ENCODE assay signal across 21 cellular contexts in genomic region chr1:2783069-2783434, GRCh38.
"Had no signal": no experiment of that assay in that cellular context is flagged by ENCODE, and none has a peak within 500 bp of the region (broad histone marks: within the 10 kb centered on the region; RNA-seq: fewer than 3 reads in every experiment).

No MANE protein-coding gene starts in this region.

- H3K36me3 Mint-ChIP-seq: activated naive CD8-positive, alpha-beta T cell treated with anti-CD3 and anti-CD28 coated beads, Interleukin-2, amount 10 ng/mL, durations not matched to agents 7 days and 5 days; type B pancreatic cell had no signal

- H3K27me3 Mint-ChIP-seq: type B pancreatic cell had no signal

- H3K4me3 ChIP-seq: gastroesophageal sphincter, thoracic aorta had no signal

- H3K4me3 Mint-ChIP-seq: activated CD4-positive, alpha-beta T cell treated with anti-CD3 and anti-CD28 coated beads, Interleukin-2, amount 10 ng/mL, durations not matched to agents 24 days and 14 days; activated CD8-positive, alpha-beta T cell treated with anti-CD3 and anti-CD28 coated beads, Interleukin-2, amount 10 ng/mL, durations not matched to agents 7 days and 5 days; activated naive CD8-positive, alpha-beta T cell treated with anti-CD3 and anti-CD28 coated beads, Interleukin-2, amount 10 ng/mL, durations not matched to agents 7 days and 5 days; nephron progenitor cell; T-helper 2 cell treated with Interferon-gamma antibody and Interleukin-4, amounts not matched to agents 5 μg/mL and 100 μg/mL, for 36 hours; type B pancreatic cell had no signal

- H3K36me3 ChIP-seq: gastroesophageal sphincter, thoracic aorta had no signal

- H3K4me1 ChIP-seq: gastroesophageal sphincter had no signal

- H3K27ac Mint-ChIP-seq: activated CD4-positive, alpha-beta T cell treated with anti-CD3 and anti-CD28 coated beads, Interleukin-2, amount 10 ng/mL, durations not matched to agents 24 days and 14 days; activated CD8-positive, alpha-beta T cell treated with anti-CD3 and anti-CD28 coated beads, Interleukin-2, amount 10 ng/mL, durations not matched to agents 7 days and 5 days; activated naive CD8-positive, alpha-beta T cell treated with anti-CD3 and anti-CD28 coated beads, Interleukin-2, amount 10 ng/mL, durations not matched to agents 7 days and 5 days; nephron progenitor cell; T-helper 2 cell treated with Interferon-gamma antibody and Interleukin-4, amounts not matched to agents 5 μg/mL and 100 μg/mL, for 36 hours; type B pancreatic cell had no signal

- H3K4me1 Mint-ChIP-seq: nephron progenitor cell had no signal

- DNase-seq: activated CD8-positive, alpha-beta T cell treated with anti-CD3 and anti-CD28 coated beads, Interleukin-2, amount 10 ng/mL, durations not matched to agents 7 days and 5 days; activated gamma-delta T cell treated with Interleukin-2 at 50 U/mL for 16 hours; activated naive CD8-positive, alpha-beta T cell treated with anti-CD3 and anti-CD28 coated beads, Interleukin-2, amount 10 ng/mL, durations not matched to agents 7 days and 5 days; amygdala; cerebellar nuclear complex; cortex of kidney; hypothalamus; nephron progenitor cell; nucleus accumbens; retina; stimulated activated CD4-positive, alpha-beta T cell treated with anti-CD3 and anti-CD28 coated beads, Interleukin-4, amount 100 ng/mL, for 24 hours; stimulated activated naive CD4-positive, alpha-beta T cell treated with Interleukin-2 at 50 U/mL for 16 hours had no signal

- ATAC-seq: activated CD4-positive, CD25-positive, alpha-beta regulatory T cell treated with anti-CD3 and anti-CD28 coated beads, Interleukin-2, amount 50 U/mL, for 24 hours; activated CD8-positive, alpha-beta T cell treated with anti-CD3 and anti-CD28 coated beads, Interleukin-2, amount 10 ng/mL, durations not matched to agents 7 days and 5 days; gastroesophageal sphincter; SK-N-SH treated with all-trans-retinoic acid at 6 μM for 48 hours had no signal

- H3K27ac ChIP-seq: epithelial cell of prostate, gastroesophageal sphincter, thoracic aorta, VCaP had no signal
